ENCODE assay signal across 30 cellular contexts in genomic region chr17:4531988-4532736, GRCh38. TPM values are rescaled to one million over a fixed set of nuclear protein-coding genes. Genes with fewer than 3 reads are reported as not detected.
DNase-seq lines count a peak whose midpoint lies in the region; ATAC-seq and TF ChIP-seq lines count a peak whose summit lies in the region.
"Had no signal": no experiment of that assay in that cellular context is flagged by ENCODE, and none has a peak within 500 bp of the region (broad histone marks: within the 10 kb centered on the region; RNA-seq: fewer than 3 reads in every experiment).

No MANE protein-coding gene starts in this region.

- H3K9me2 ChIP-seq in Karpas-422 (replicated peaks; ENCODE audit: insufficient read depth, low read length) = no peaks in the 10 kb centered on the region

- in situ Hi-C loops in gastrocnemius medialis (cut with MboI; ENCODE audit: low sequenced_read_pairs in 4 of 4) = no loop called here

- TF ChIP-seq CTCF in esophagus squamous epithelium (IDR thresholded peaks at IDR 0.05) = no peak
- TF ChIP-seq CTCF in gastrocnemius medialis (IDR thresholded peaks at IDR 0.05 in 4 of 5, conservative IDR thresholded peaks at IDR 0.05 in 1 of 5) = no peak

- 82 to 84% methylated on average over 9 to 11 of the region's 17 CpGs for WGBS in esophagus squamous epithelium, 2 donors

- no peaks in the 10 kb centered on the region for H3K79me2 ChIP-seq in Karpas-422 (ENCODE audit: low read length)

- H4K20me1 ChIP-seq in Karpas-422 (ENCODE audit: insufficient read depth, low read depth, low read length) = peaks cover 12% of the 10 kb centered on the region; the same call in 1 of the 2 replicates

- intact Hi-C loops in esophagus squamous epithelium (cut with DNase I) = no loop called here
- intact Hi-C loops in gastrocnemius medialis (cut with DNase I; ENCODE audit: low total_unique reads) = no loop called here
- intact Hi-C loops in head of caudate nucleus (cut with DNase I) = no loop called here

- H3K4me3 ChIP-seq in Karpas-422 (ENCODE audit: low read length) = no peak overlapping the region
- H3K4me3 ChIP-seq in esophagus squamous epithelium = no peak overlapping the region
- H3K4me3 ChIP-seq in gastrocnemius medialis = no peak overlapping the region

- TF ChIP-seq POLR2A in esophagus squamous epithelium (IDR thresholded peaks at IDR 0.05) (no peak), gastrocnemius medialis (IDR thresholded peaks at IDR 0.05) (no peak)

- H3K27me3 ChIP-seq in Karpas-422 (ENCODE audit: low read length) = no peaks in the 10 kb centered on the region
- peaks cover 0 to 45% (median 0%) of the 10 kb centered on the region in 4 donors for H3K27me3 ChIP-seq in esophagus squamous epithelium
- no peaks in the 10 kb centered on the region for H3K27me3 ChIP-seq in gastrocnemius medialis

- ATAC-seq in gastrocnemius medialis = no peak
- ATAC-seq: activated CD8-positive, alpha-beta memory T cell treated with anti-CD3 and anti-CD28 coated beads, Interleukin-2, amount 10 ng/mL, durations not matched to agents 7 days and 5 days; activated T-helper 17 cell treated with anti-CD3 and anti-CD28 coated beads, Interleukin-2, amount 50 U/mL, for 72 hours; foreskin keratinocyte had no signal

- H3K9me3 ChIP-seq in Karpas-422 (ENCODE audit: low read length) = no peaks in the 10 kb centered on the region
- H3K9me3 ChIP-seq in esophagus squamous epithelium = no peaks in the 10 kb centered on the region
- H3K9me3 ChIP-seq in gastrocnemius medialis = no peaks in the 10 kb centered on the region

- H3K4me2 ChIP-seq in Karpas-422 (ENCODE audit: low read depth, low read length, poor library complexity, severe bottlenecking) = no peak overlapping the region

- no peak overlapping the region for H2AFZ ChIP-seq in Karpas-422 (ENCODE audit: low read length)

- H3K27ac ChIP-seq in Karpas-422 (ENCODE audit: low read length) (no peak overlapping the region), esophagus squamous epithelium (peak overlapping the region in 3 of 4 donors; percentile 18 to 76 (median 39)), gastrocnemius medialis (peak overlapping the region in 3 of 4 donors; percentile 63 to 76 (median 71))
- H3K27ac ChIP-seq: 22Rv1, foreskin keratinocyte, WERI-Rb-1 had no signal

- H3K4me1 ChIP-seq in Karpas-422 (ENCODE audit: low read length) (no peaks in the 10 kb centered on the region), esophagus squamous epithelium (peaks cover 22 to 89% (median 42%) of the 10 kb centered on the region in 3 donors), gastrocnemius medialis (peaks cover 28 to 36% of the 10 kb centered on the region in 2 donors)
- H3K4me1 ChIP-seq: foreskin keratinocyte had no signal

- H3K36me3 ChIP-seq in Karpas-422 (ENCODE audit: insufficient read depth, low read length) = no peaks in the 10 kb centered on the region
- peaks cover 0 to 11% (median 0%) of the 10 kb centered on the region in 3 donors for H3K36me3 ChIP-seq in esophagus squamous epithelium
- H3K36me3 ChIP-seq in gastrocnemius medialis = no peaks in the 10 kb centered on the region

- DNase-seq in NCI-H82 (lab: John Stamatoyannopoulos, UW) (peak; percentile 38), NCI-H82 treated with DMSO at 0.1 percent for 48 hours (lab: John Stamatoyannopoulos, UW; ENCODE audit: unreplicated experiment) (no peak), Karpas-422 (peak; percentile 66), esophagus squamous epithelium (lab: John Stamatoyannopoulos, UW) (no peak), gastrocnemius medialis (no peak), foreskin melanocyte (no peak), medulla oblongata (ENCODE audit: extremely low spot score) (no peak), head of caudate nucleus (no peak)
- DNase-seq: activated CD4-positive, alpha-beta T cell treated with anti-CD3 and anti-CD28 coated beads, Interleukin-2, amount 10 ng/mL, durations not matched to agents 24 days and 14 days; activated CD8-positive, alpha-beta memory T cell treated with anti-CD3 and anti-CD28 coated beads, Interleukin-2, amount 10 ng/mL, durations not matched to agents 7 days and 5 days; cerebellar nuclear complex; DMS153; erythroblast; foreskin keratinocyte; mesenchymal stem cell; NCI-H2029 treated with DMSO at 0.1 percent for 48 hours; NCI-H345; retina; Right ventricle myocardium superior; stimulated activated naive CD4-positive, alpha-beta T cell treated with Interleukin-2 at 50 U/mL for 16 hours; T-helper 9 cell; trophoblast cell; WERI-Rb-1 had no signal

- H3K9ac ChIP-seq in Karpas-422 (ENCODE audit: low read length) = no peak overlapping the region

RNA-seq across cellular contexts. Expression of gene MYBBP1A, which starts 23.0 kb away (rescaled TPM):
- total RNA-seq in Karpas-422 (2014; rRNA removed; shearing (Covaris generic); ENCODE audit: low replicate concordance) = 48.2 and 76.6 TPM in 2 replicates
- 10 to 100 TPM; 32.4 to 70.0 (median 54.4) TPM for total RNA-seq in esophagus squamous epithelium
- 10 to 100 TPM; 42.5 to 60.2 (median 48.9) TPM for total RNA-seq in gastrocnemius medialis

RNA-seq across cellular contexts. Expression of gene GGT6, which starts 28.2 kb away (rescaled TPM):
- not detected in 2 replicates for total RNA-seq in Karpas-422 (2014; rRNA removed; shearing (Covaris generic); ENCODE audit: low replicate concordance)
- total RNA-seq in esophagus squamous epithelium (100 to 1,000 TPM in 1 of 4 donors, 10 to 100 TPM in 3; 46.0 to 141 (median 68.5) TPM), gastrocnemius medialis (under 1 TPM in 1 of 4 donors, not detected in 3; 0.63 TPM)
- total RNA-seq: activated CD4-positive, alpha-beta T cell treated with anti-CD3 and anti-CD28 coated beads, Interleukin-2, amount 10 ng/mL, durations not matched to agents 24 days and 14 days; activated CD8-positive, alpha-beta memory T cell treated with anti-CD3 and anti-CD28 coated beads, Interleukin-2, amount 10 ng/mL, durations not matched to agents 7 days and 5 days; activated naive CD4-positive, alpha-beta T cell treated with anti-CD3 and anti-CD28 coated beads, Interleukin-2, amount 50 U/mL, for 72 hours; activated T-helper 17 cell treated with anti-CD3 and anti-CD28 coated beads, Interleukin-2, amount 50 U/mL, for 72 hours; CD4-positive, alpha-beta memory T cell; M059J; myocyte; osteoblast; Right ventricle myocardium superior had no signal

RNA-seq across cellular contexts. Expression of gene SPNS2, which starts 33.5 kb away (rescaled TPM):
- not detected in 2 replicates for total RNA-seq in Karpas-422 (2014; rRNA removed; shearing (Covaris generic); ENCODE audit: low replicate concordance)
- total RNA-seq in esophagus squamous epithelium (10 to 100 TPM; 36.8 to 66.6 (median 47.6) TPM), gastrocnemius medialis (1 to 10 TPM; 2.7 to 6.2 (median 4.2) TPM)

RNA-seq across cellular contexts. Expression of gene SMTNL2, which starts 52.2 kb away (rescaled TPM):
- 0.45 TPM in 1 of 2 replicates, not detected in the other for total RNA-seq in Karpas-422 (2014; rRNA removed; shearing (Covaris generic); ENCODE audit: low replicate concordance)
- total RNA-seq in esophagus squamous epithelium (under 1 TPM; 0.41 to 0.76 (median 0.69) TPM), gastrocnemius medialis (100 to 1,000 TPM; 110 to 588 (median 420) TPM)
- total RNA-seq: activated CD4-positive, alpha-beta T cell treated with anti-CD3 and anti-CD28 coated beads, Interleukin-2, amount 10 ng/mL, durations not matched to agents 24 days and 14 days; activated CD8-positive, alpha-beta memory T cell treated with anti-CD3 and anti-CD28 coated beads, Interleukin-2, amount 10 ng/mL, durations not matched to agents 7 days and 5 days; activated naive CD4-positive, alpha-beta T cell treated with anti-CD3 and anti-CD28 coated beads, Interleukin-2, amount 50 U/mL, for 72 hours; activated T-helper 17 cell treated with anti-CD3 and anti-CD28 coated beads, Interleukin-2, amount 50 U/mL, for 72 hours; CD4-positive, alpha-beta memory T cell; foreskin keratinocyte; M059J; osteoblast had no signal

Comparison
In these comparisons a context has a peak if more than half of its experiments do, and no peak if none do; other contexts are left out.
1. DNase-seq: peak in NCI-H82 (single experiment) and Karpas-422 (single experiment); none in NCI-H82 treated with DMSO at 0.1 percent for 48 hours (single experiment), esophagus squamous epithelium (single experiment), gastrocnemius medialis (0 of 2), foreskin melanocyte (single experiment), medulla oblongata (single experiment) and head of caudate nucleus (0 of 42).
2. RNA of gene GGT6, which starts 28.2 kb away (total RNA-seq): 46.0 to 141 TPM in esophagus squamous epithelium; not detected in Karpas-422 and 0.63 TPM in gastrocnemius medialis; every median in the first group is over 10 times any median in the second.
3. RNA of gene SPNS2, which starts 33.5 kb away (total RNA-seq): 36.8 to 66.6 TPM in esophagus squamous epithelium; 2.7 to 6.2 TPM in gastrocnemius medialis and not detected in Karpas-422; every median in the first group is over 4 times any median in the second.